8 cellular contexts compared by ENCODE assay signal in the genomic region with DNA sequence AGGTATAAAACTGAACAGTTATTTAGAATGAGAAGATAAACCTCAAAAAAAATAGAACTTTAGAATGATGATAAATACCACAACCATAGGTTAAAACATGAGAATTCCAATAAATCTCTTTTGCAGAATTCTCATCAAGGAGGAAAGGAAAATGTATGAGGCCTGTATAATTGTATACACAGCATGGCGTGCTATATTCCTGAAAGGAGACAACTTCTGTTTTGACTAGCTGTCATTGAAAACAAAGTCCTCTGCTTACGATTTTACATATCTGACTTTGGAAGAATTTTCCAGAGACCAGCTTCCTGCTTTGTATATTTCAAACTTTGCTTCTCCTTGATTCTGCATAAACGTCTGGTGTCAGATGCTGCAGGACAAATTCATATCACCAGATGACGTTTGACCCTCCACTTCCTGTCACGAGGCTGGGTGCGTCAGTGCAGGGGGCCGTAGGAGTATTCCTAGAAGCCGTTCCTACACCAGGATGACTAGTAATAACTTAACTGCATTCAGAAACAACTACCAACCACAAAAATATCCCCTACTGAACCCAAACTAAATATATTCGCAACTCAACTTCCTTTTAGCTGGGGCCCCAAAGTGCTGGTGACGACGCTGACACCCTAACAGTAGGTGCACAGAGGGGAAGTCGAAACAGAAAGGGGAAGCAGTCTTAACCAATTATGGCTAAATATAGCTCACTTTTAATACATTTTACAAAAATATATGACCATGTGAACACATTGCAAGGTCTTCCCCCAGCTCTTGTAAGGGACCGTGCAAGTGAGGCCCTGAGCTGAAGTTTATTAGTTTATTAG.
DNase-seq lines count a peak whose midpoint lies in the region; ATAC-seq and TF ChIP-seq lines count a peak whose summit lies in the region.

No MANE protein-coding gene starts in this region.

- H3K27me3 Mint-ChIP-seq in HFFc6 (ENCODE audit: insufficient read depth) = no peaks in the 10 kb centered on the region; the same call in 1 of the 2 replicates

- H3K4me3 ChIP-seq in NB4 (ENCODE audit: low read depth, low read length) = peak overlapping the region; percentile 26

- peaks cover 53% of the 10 kb centered on the region for H3K4me1 Mint-ChIP-seq in HFFc6 (ENCODE audit: low read depth)

- TF ChIP-seq POLR2A in NB4 (IDR thresholded peaks at IDR 0.05; ENCODE audit: extremely low read depth, insufficient read length) = peak; percentile 28

- ATAC-seq in GM21723 (IDR thresholded peaks at IDR 0.05; ENCODE audit: unreplicated experiment) = peak; percentile 97

- H3K36me3 Mint-ChIP-seq in HFFc6 (ENCODE audit: low read depth) = no peaks in the 10 kb centered on the region

- H3K9me3 Mint-ChIP-seq in HFFc6 = no peaks in the 10 kb centered on the region

- no peak for TF ChIP-seq CTCF in NB4 (IDR thresholded peaks at IDR 0.05; ENCODE audit: low read depth, low read length)
- TF ChIP-seq CTCF in HFFc6 (IDR thresholded peaks at IDR 0.05) = no peak

- peak; percentile 73 for DNase-seq in GF-D8 (lab: John Stamatoyannopoulos, UW)
- DNase-seq in NB4 (ENCODE audit: low read depth) = peak; percentile 99
- peak; percentile 70 for DNase-seq in activated T-cell treated with anti-CD3 and anti-CD28 coated beads for 48 hours (ENCODE audit: low read depth)
- peak; percentile 84 for DNase-seq in medulla oblongata (ENCODE audit: extremely low spot score)
- peak; percentile 9 to 57 (median 35) for DNase-seq in stimulated activated naive CD4-positive, alpha-beta T cell (lab: John Stamatoyannopoulos, UW)
- DNase-seq in HFFc6 = no peak
- DNase-seq in NCI-H82 (lab: John Stamatoyannopoulos, UW) = no peak

- no peak overlapping the region for H3K4me3 Mint-ChIP-seq in HFFc6

- H3K27ac Mint-ChIP-seq in HFFc6 = no peak overlapping the region

Comparison
In these comparisons a context has a peak if more than half of its experiments do, and no peak if none do; other contexts are left out.
1. DNase-seq: peak in GF-D8 (single experiment), NB4 (single experiment), activated T-cell treated with anti-CD3 and anti-CD28 coated beads for 48 hours (single experiment), medulla oblongata (single experiment) and stimulated activated naive CD4-positive, alpha-beta T cell (6 of 6); none in HFFc6 (single experiment) and NCI-H82 (single experiment).